26 cellular contexts compared by ENCODE assay signal in the genomic region with DNA sequence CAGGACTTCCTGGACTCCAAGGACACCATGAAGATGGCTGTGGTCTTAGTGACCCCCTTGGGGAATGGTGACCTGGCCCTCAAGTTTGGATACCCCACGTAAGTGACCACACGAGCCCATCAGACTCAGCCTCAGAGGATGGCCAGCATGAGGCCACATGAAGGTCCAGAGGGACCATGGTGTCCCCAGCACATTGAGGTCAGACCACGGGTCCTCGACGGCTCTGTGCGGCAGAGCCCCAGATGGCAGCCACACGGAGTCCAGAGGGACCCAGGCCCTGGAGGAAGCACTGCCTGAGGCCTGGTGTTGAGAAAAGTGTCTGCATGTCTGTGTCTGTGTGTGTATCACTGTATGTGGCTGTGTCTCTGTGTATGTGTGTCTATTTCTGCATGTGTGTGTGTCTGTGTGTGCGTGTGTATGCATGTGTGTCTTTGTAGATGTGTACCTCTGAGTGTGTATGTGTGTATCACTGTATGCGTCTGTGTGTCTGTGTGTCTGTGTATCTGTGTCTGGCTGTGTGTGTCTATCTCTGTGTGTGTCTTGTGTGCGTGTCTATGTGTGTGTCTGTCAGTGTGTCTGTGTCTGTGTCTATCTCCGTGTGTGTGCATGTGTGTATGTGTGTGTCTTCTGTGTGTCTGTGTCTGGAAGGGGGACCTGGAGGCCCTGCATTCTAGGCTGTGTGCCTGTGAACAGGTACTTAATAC. TPM values are rescaled to one million over a fixed set of nuclear protein-coding genes. Genes with fewer than 3 reads are reported as not detected.
DNase-seq lines count a peak whose midpoint lies in the region; ATAC-seq, FAIRE-seq and TF ChIP-seq lines count a peak whose summit lies in the region.
"Had no signal": no experiment of that assay in that cellular context is flagged by ENCODE, and none has a peak within 500 bp of the region (broad histone marks: within the 10 kb centered on the region; RNA-seq: fewer than 3 reads in every experiment).

No MANE protein-coding gene starts in this region.

- no peak overlapping the region for H3K27ac ChIP-seq in CD4-positive, CD25-positive, alpha-beta regulatory T cell (ENCODE audit: insufficient read depth, low read length, poor library complexity, severe bottlenecking)
- H3K27ac ChIP-seq in cingulate gyrus (ENCODE audit: low read depth, low read length): peak overlapping the region; percentile 80
- H3K27ac ChIP-seq: epithelial cell of prostate, pancreas, Peyer's patch, SJSA1 had no signal

- H3K9me3 Mint-ChIP-seq in CD4-positive, CD25-positive, alpha-beta regulatory T cell: peaks cover 0 to 2% (median 0%) of the 10 kb centered on the region in 7 donors
- no peaks in the 10 kb centered on the region for H3K9me3 Mint-ChIP-seq in nephron
- H3K9me3 Mint-ChIP-seq: activated naive CD4-positive, alpha-beta T cell treated with anti-CD3 and anti-CD28 coated beads, Interleukin-2, amount 10 ng/mL, durations not matched to agents 7 days and 5 days; activated T-cell treated with anti-CD3 and anti-CD28 coated beads, Interleukin-2, amount 50 U/mL, for 72 hours; CD4-positive, alpha-beta memory T cell; T-helper 1 cell treated with Interleukin-12 subunit alpha and Interleukin-12 subunit beta and Interleukin-4 antibody, amounts not matched to agents 30 μg/mL and 1 μg/mL, for 36 hours had no signal

- peak; percentile 54 for FAIRE-seq in GM12891 (lab: Jason Lieb, UNC)
- FAIRE-seq: pancreas had no signal

- TF ChIP-seq POLR2A in GM12891 (IDR thresholded peaks at IDR 0.05; ENCODE audit: low read depth, low read length): no peak

- no peak for TF ChIP-seq CTCF in nephron (IDR thresholded peaks at IDR 0.05; ENCODE audit: unreplicated experiment in 3 of 3)

- H3K9me3 ChIP-seq in CD4-positive, CD25-positive, alpha-beta regulatory T cell (ENCODE audit: control insufficient read depth in 2 of 2, low read length in 2 of 2): no peaks in the 10 kb centered on the region
- H3K9me3 ChIP-seq: pancreas, Peyer's patch, SJSA1 had no signal

- DNase-seq in CD4-positive, CD25-positive, alpha-beta regulatory T cell: no peak
- DNase-seq in GM12891 (ENCODE audit: insufficient read length, low spot score) (no peak), NCI-H82 treated with DMSO at 0.1 percent for 48 hours (lab: John Stamatoyannopoulos, UW; ENCODE audit: unreplicated experiment) (no peak), T-helper 1 cell (no peak)
- DNase-seq: activated CD4-positive, alpha-beta T cell treated with anti-CD3 and anti-CD28 coated beads for 48 hours; activated naive CD4-positive, alpha-beta T cell treated with anti-CD3 and anti-CD28 coated beads, Interleukin-2, amount 10 ng/mL, durations not matched to agents 7 days and 5 days; activated T-cell treated with anti-CD3 and anti-CD28 coated beads, Interleukin-2, amount 50 U/mL, for 72 hours; aorta; CD4-positive, alpha-beta memory T cell; GDM1; Karpas-422; left colon; mesendoderm; MV-4-11; NCI-H146; NCI-H524 treated with DMSO at 0.1 percent for 48 hours; pancreas; Peyer's patch; stimulated activated CD4-positive, alpha-beta T cell treated with anti-CD3 and anti-CD28 coated beads, Interleukin-4, amount 100 ng/mL, for 4 hours; stimulated activated naive CD4-positive, alpha-beta T cell treated with Interleukin-2 at 50 U/mL for 16 hours had no signal

- ATAC-seq in CD4-positive, CD25-positive, alpha-beta regulatory T cell (ENCODE audit: low read depth in 2 of 2): no peak
- ATAC-seq in HG02938 (IDR thresholded peaks at IDR 0.05; ENCODE audit: unreplicated experiment): no peak
- ATAC-seq: activated T-cell treated with anti-CD3 and anti-CD28 coated beads, Interleukin-2, amount 50 U/mL, for 72 hours; left colon; pancreas had no signal

- peaks cover 7% of the 10 kb centered on the region for H3K27me3 ChIP-seq in CD4-positive, CD25-positive, alpha-beta regulatory T cell (ENCODE audit: control insufficient read depth, insufficient read depth, low read length)
- H3K27me3 ChIP-seq: SJSA1 had no signal

- H3K36me3 ChIP-seq in CD4-positive, CD25-positive, alpha-beta regulatory T cell (ENCODE audit: control insufficient read depth, insufficient read depth, low read length): no peaks in the 10 kb centered on the region
- H3K36me3 ChIP-seq: pancreas, Peyer's patch, SJSA1 had no signal

- peak overlapping the region in 2 of 4 donors; percentile 19 to 40 for H3K4me3 Mint-ChIP-seq in CD4-positive, CD25-positive, alpha-beta regulatory T cell
- peak overlapping the region in 2 of 3 experiments; percentile 2 to 6 for H3K4me3 Mint-ChIP-seq in nephron
- H3K4me3 Mint-ChIP-seq: activated naive CD4-positive, alpha-beta T cell treated with anti-CD3 and anti-CD28 coated beads, Interleukin-2, amount 10 ng/mL, durations not matched to agents 7 days and 5 days; activated T-cell treated with anti-CD3 and anti-CD28 coated beads, Interleukin-2, amount 50 U/mL, for 72 hours; T-helper 1 cell treated with Interleukin-12 subunit alpha and Interleukin-12 subunit beta and Interleukin-4 antibody, amounts not matched to agents 30 μg/mL and 1 μg/mL, for 36 hours had no signal

- peak overlapping the region in 2 of 3 donors; percentile 12 to 42 for H3K27ac Mint-ChIP-seq in CD4-positive, CD25-positive, alpha-beta regulatory T cell
- H3K27ac Mint-ChIP-seq in nephron: peak overlapping the region in 1 of 3 experiments; percentile 13
- H3K27ac Mint-ChIP-seq: activated naive CD4-positive, alpha-beta T cell treated with anti-CD3 and anti-CD28 coated beads, Interleukin-2, amount 10 ng/mL, durations not matched to agents 7 days and 5 days; activated T-cell treated with anti-CD3 and anti-CD28 coated beads, Interleukin-2, amount 50 U/mL, for 72 hours; T-helper 1 cell treated with Interleukin-12 subunit alpha and Interleukin-12 subunit beta and Interleukin-4 antibody, amounts not matched to agents 30 μg/mL and 1 μg/mL, for 36 hours had no signal

- peaks cover 39% of the 10 kb centered on the region for H3K27me3 Mint-ChIP-seq in CD4-positive, CD25-positive, alpha-beta regulatory T cell
- H3K27me3 Mint-ChIP-seq in nephron (ENCODE audit: low read depth): peaks cover 6% of the 10 kb centered on the region

- peaks cover 3% of the 10 kb centered on the region for H3K36me3 Mint-ChIP-seq in CD4-positive, CD25-positive, alpha-beta regulatory T cell
- H3K36me3 Mint-ChIP-seq in nephron (ENCODE audit: low read depth): no peaks in the 10 kb centered on the region
- H3K36me3 Mint-ChIP-seq: activated naive CD4-positive, alpha-beta T cell treated with anti-CD3 and anti-CD28 coated beads, Interleukin-2, amount 10 ng/mL, durations not matched to agents 7 days and 5 days; CD4-positive, alpha-beta memory T cell had no signal

- H3K4me1 Mint-ChIP-seq in CD4-positive, CD25-positive, alpha-beta regulatory T cell: peaks cover 0 to 18% (median 3%) of the 10 kb centered on the region in 4 donors
- H3K4me1 Mint-ChIP-seq in nephron: peaks cover 8% of the 10 kb centered on the region
- H3K4me1 Mint-ChIP-seq: activated naive CD4-positive, alpha-beta T cell treated with anti-CD3 and anti-CD28 coated beads, Interleukin-2, amount 10 ng/mL, durations not matched to agents 7 days and 5 days had no signal

- peaks cover 8% of the 10 kb centered on the region for H3K4me1 ChIP-seq in CD4-positive, CD25-positive, alpha-beta regulatory T cell (ENCODE audit: control insufficient read depth, insufficient read depth, low read length, poor library complexity, severe bottlenecking)
- H3K4me1 ChIP-seq: pancreas had no signal

- H3K4me3 ChIP-seq in CD4-positive, CD25-positive, alpha-beta regulatory T cell (ENCODE audit: low read depth, low read length): no peak overlapping the region
- H3K4me3 ChIP-seq: pancreas, Peyer's patch, SJSA1 had no signal

TF ChIP-seq in GM12891, 5 proteins besides CTCF, POLR2A, EP300 and RAD21:
- TF ChIP-seq TAF1 (IDR thresholded peaks at IDR 0.05; ENCODE audit: low read depth, low read length) (no peak), PAX5 (IDR thresholded peaks at IDR 0.05; ENCODE audit: insufficient read depth, low read length, severe bottlenecking) (no peak)

RNA-seq across cellular contexts. Expression of a gene that starts 1.0 kb away (rescaled TPM):
- total RNA-seq in CD4-positive, CD25-positive, alpha-beta regulatory T cell: not detected
- polyA plus RNA-seq in CD4-positive, CD25-positive, alpha-beta regulatory T cell: not detected
- polyA plus RNA-seq in GM12891 (2012; ENCODE audit: low read depth, missing spikeins): not detected
- total RNA-seq: activated T-cell treated with anti-CD3 and anti-CD28 coated beads, Interleukin-2, amount 50 U/mL, for 72 hours; SJSA1 had no signal
- polyA plus RNA-seq: CD4-positive, alpha-beta memory T cell had no signal

RNA-seq across cellular contexts. Expression of a gene that starts 6.5 kb away (rescaled TPM):
- total RNA-seq in CD4-positive, CD25-positive, alpha-beta regulatory T cell: 15.4 TPM
- polyA plus RNA-seq in CD4-positive, CD25-positive, alpha-beta regulatory T cell: under 1 TPM in 1 of 4 donors, not detected in 3; 0.47 TPM
- polyA plus RNA-seq in GM12891 (2012; ENCODE audit: low read depth, missing spikeins): not detected
- total RNA-seq: activated T-cell treated with anti-CD3 and anti-CD28 coated beads, Interleukin-2, amount 50 U/mL, for 72 hours; SJSA1 had no signal

RNA-seq across cellular contexts. Expression of a gene that starts 8.5 kb away (rescaled TPM):
- total RNA-seq in CD4-positive, CD25-positive, alpha-beta regulatory T cell: 83.3 TPM
- 10 to 100 TPM; 46.7 to 67.5 (median 66.0) TPM for polyA plus RNA-seq in CD4-positive, CD25-positive, alpha-beta regulatory T cell
- 26.4 TPM for polyA plus RNA-seq in GM12891 (2012; ENCODE audit: low read depth, missing spikeins)

RNA-seq across cellular contexts. Expression of a gene that starts 12.6 kb away (rescaled TPM):
- 1.0 TPM for total RNA-seq in CD4-positive, CD25-positive, alpha-beta regulatory T cell
- 1 to 10 TPM in 3 of 4 donors, under 1 TPM in 1; 0.38 to 4.5 (median 2.9) TPM for polyA plus RNA-seq in CD4-positive, CD25-positive, alpha-beta regulatory T cell
- polyA plus RNA-seq in GM12891 (2012; ENCODE audit: low read depth, missing spikeins): 0.09 TPM

RNA-seq across cellular contexts. Expression of a gene that starts 31.7 kb away (rescaled TPM):
- total RNA-seq in CD4-positive, CD25-positive, alpha-beta regulatory T cell: 1.4 TPM
- not detected for polyA plus RNA-seq in CD4-positive, CD25-positive, alpha-beta regulatory T cell
- 0.46 TPM for polyA plus RNA-seq in GM12891 (2012; ENCODE audit: low read depth, missing spikeins)
- total RNA-seq: SJSA1 had no signal
- polyA plus RNA-seq: CD4-positive, alpha-beta memory T cell had no signal
